ENCODE assay signal across 8 cellular contexts in genomic region chr2:206159346-206160123, GRCh38. TPM values are rescaled to one million over a fixed set of nuclear protein-coding genes. Genes with fewer than 3 reads are reported as not detected.
A peak's percentile ranks its signal among the peaks of the same experiment; 100 is the strongest.
DNase-seq lines count a peak whose midpoint lies in the region; ATAC-seq and TF ChIP-seq lines count a peak whose summit lies in the region.

EEF1B2 (plus strand) TSS chr2:206159895; CDS start chr2:206159980, 85 bp downstream.
NDUFS1 (minus strand) TSS chr2:206159444; CDS start chr2:206153678, 5,766 bp downstream.

- H3K9me3 ChIP-seq in breast epithelium: no peaks in the 10 kb centered on the region
- no peaks in the 10 kb centered on the region for H3K9me3 ChIP-seq in iPS-18a (ENCODE audit: control insufficient read depth, low read depth, low read length)
- H3K9me3 ChIP-seq in skeletal muscle satellite cell (replicated peaks; ENCODE audit: low read length): no peaks in the 10 kb centered on the region

- H3K36me3 ChIP-seq in ACC112 (ENCODE audit: insufficient read depth, low read length) (peaks cover 28% of the 10 kb centered on the region), breast epithelium (no peaks in the 10 kb centered on the region), iPS-18a (ENCODE audit: control insufficient read depth, low read depth, low read length) (peaks cover 38% of the 10 kb centered on the region), skeletal muscle satellite cell (ENCODE audit: insufficient read depth, low read length) (peaks cover 32% of the 10 kb centered on the region)

- H3K4me3 ChIP-seq in ACC112 (ENCODE audit: low read depth, low read length): peak within 1 kb of the TSS; percentile 95
- H3K4me3 ChIP-seq in breast epithelium: peak within 1 kb of the TSS; percentile 61 to 89 (median 75)
- H3K4me3 ChIP-seq in iPS-18a (ENCODE audit: low read length): peak within 1 kb of the TSS; percentile 91
- peak within 1 kb of the TSS; percentile 89 for H3K4me3 ChIP-seq in skeletal muscle satellite cell (ENCODE audit: low read length)

- H3K9ac ChIP-seq in iPS-18a (ENCODE audit: low read length) (peak within 1 kb of the TSS; percentile 98), skeletal muscle satellite cell (ENCODE audit: low read depth, low read length) (peak within 1 kb of the TSS; percentile 97)

- TF ChIP-seq CTCF in VCaP (conservative IDR thresholded peaks at IDR 0.05): no peak
- no peak for TF ChIP-seq CTCF in breast epithelium (IDR thresholded peaks at IDR 0.05)

- peak within 1 kb of the TSS; percentile 89 for H3K4me2 ChIP-seq in skeletal muscle satellite cell (ENCODE audit: low read length)

- ATAC-seq in GM18870 (IDR thresholded peaks at IDR 0.05; ENCODE audit: unreplicated experiment) (peak; percentile 87), HG03135 (IDR thresholded peaks at IDR 0.05; ENCODE audit: unreplicated experiment) (peak; percentile 91)

- H3K4me1 ChIP-seq in ACC112 (ENCODE audit: control insufficient read depth, insufficient read depth, low read length, unreplicated experiment) (peaks cover 32% of the 10 kb centered on the region), breast epithelium (peaks cover 0 to 6% of the 10 kb centered on the region in 2 donors), iPS-18a (ENCODE audit: control insufficient read depth, low read depth, low read length) (peaks cover 6% of the 10 kb centered on the region), skeletal muscle satellite cell (ENCODE audit: control insufficient read depth, insufficient read depth, low read length) (peaks cover 28% of the 10 kb centered on the region)

- TF ChIP-seq POLR2A in breast epithelium (IDR thresholded peaks at IDR 0.05): peak; percentile 22

- peak; percentile 95 for DNase-seq in NCI-H2196 treated with DMSO at 0.1 percent for 48 hours (lab: John Stamatoyannopoulos, UW; ENCODE audit: unreplicated experiment)
- peak; percentile 96 to 97 for DNase-seq in breast epithelium (ENCODE audit: low spot score in 2 of 2)

- H3K27ac ChIP-seq in ACC112 (ENCODE audit: low read depth, low read length): peak within 1 kb of the TSS; percentile 84
- H3K27ac ChIP-seq in VCaP: peak within 1 kb of the TSS; percentile 92
- peak within 1 kb of the TSS; percentile 90 to 93 for H3K27ac ChIP-seq in breast epithelium
- peak within 1 kb of the TSS; percentile 92 for H3K27ac ChIP-seq in iPS-18a (ENCODE audit: low read length)

- peaks cover 78% of the 10 kb centered on the region for H3K79me2 ChIP-seq in ACC112 (ENCODE audit: control insufficient read depth, insufficient read depth, low read length, unreplicated experiment)

- H3K27me3 ChIP-seq in ACC112 (ENCODE audit: insufficient read depth, low read length) (no peaks in the 10 kb centered on the region), breast epithelium (no peaks in the 10 kb centered on the region), iPS-18a (ENCODE audit: control insufficient read depth, insufficient read depth, low read length) (no peaks in the 10 kb centered on the region), skeletal muscle satellite cell (ENCODE audit: control insufficient read depth, insufficient read depth, low read length) (no peaks in the 10 kb centered on the region)

- H2AFZ ChIP-seq in ACC112 (ENCODE audit: low read length, unreplicated experiment): peak within 1 kb of the TSS; percentile 89

- intact Hi-C loops in breast epithelium (cut with DNase I; ENCODE audit: low total_unique reads): no loop called here

RNA-seq across cellular contexts. Expression of gene EEF1B2, which starts in this region (rescaled TPM):
- 100 to 1,000 TPM; 359 to 563 (median 425) TPM for total RNA-seq in breast epithelium
- total RNA-seq in skeletal muscle satellite cell (2012; rRNA removed): 658 and 833 TPM in 2 replicates

RNA-seq across cellular contexts. Expression of gene NDUFS1, which starts in this region (rescaled TPM):
- 10 to 100 TPM; 55.1 to 78.4 (median 61.0) TPM for total RNA-seq in breast epithelium
- 91.3 and 121 TPM in 2 replicates for total RNA-seq in skeletal muscle satellite cell (2012; rRNA removed)

Comparison
In these comparisons a context has a peak if more than half of its experiments do, and no peak if none do; other contexts are left out.
1. Peak in every context shown above with its lines: DNase-seq, ATAC-seq, H3K4me3 ChIP-seq and H3K27ac ChIP-seq.